Comparison of ENCODE assay signal across 1 cellular context in genomic region chr2:19924526-19924925, GRCh38. TPM values are rescaled to one million over a fixed set of nuclear protein-coding genes. Genes with fewer than 3 reads are reported as not detected.
"Had no signal": no experiment of that assay in that cellular context is flagged by ENCODE, and none has a peak within 500 bp of the region (broad histone marks: within the 10 kb centered on the region; RNA-seq: fewer than 3 reads in every experiment).

No MANE protein-coding gene starts in this region.

RNA-seq across cellular contexts. Expression of gene TTC32, which starts 22.7 kb away (rescaled TPM):
- total RNA-seq: ascending aorta had no signal
